2 cellular contexts compared by ENCODE assay signal in genomic region chr6:140850438-140850837, GRCh38.
A peak's percentile ranks its signal among the peaks of the same experiment; 100 is the strongest.
TF ChIP-seq lines count a peak whose summit lies in the region.

No MANE protein-coding gene starts in this region.

TF ChIP-seq in SK-N-SH, 30 proteins besides CTCF, POLR2A, EP300 and RAD21:
- TF ChIP-seq PBX3 (IDR thresholded peaks at IDR 0.05) (peak; percentile 66), TCF12 (IDR thresholded peaks at IDR 0.05) (peak; percentile 61), JUND (IDR thresholded peaks at IDR 0.05) (peak; percentile 62; the same call in 1 of the 2 replicates), CHD2 (IDR thresholded peaks at IDR 0.05; ENCODE audit: low read length, partially characterized antibody) (no peak), REST (IDR thresholded peaks at IDR 0.05; ENCODE audit: low read depth, low read length) (no peak), ZBTB33 (IDR thresholded peaks at IDR 0.05; ENCODE audit: borderline replicate concordance, low read depth) (no peak), TEAD4 (IDR thresholded peaks at IDR 0.05; ENCODE audit: borderline replicate concordance, insufficient read depth) (peak; percentile 42; the same call in 1 of the 2 replicates), SIN3A (IDR thresholded peaks at IDR 0.05; ENCODE audit: borderline replicate concordance, low read depth, low read length) (no peak), EZH2phosphoT487 (IDR thresholded peaks at IDR 0.05; ENCODE audit: borderline replicate concordance, low read depth) (no peak), RCOR1 (IDR thresholded peaks at IDR 0.05; ENCODE audit: low read length) (no peak), GATA2 (CRISPR knock-in tag; IDR thresholded peaks at IDR 0.05) (no peak), FOSL2 (IDR thresholded peaks at IDR 0.05; ENCODE audit: borderline replicate concordance, low read depth) (peak; percentile 57; the same call in 1 of the 2 replicates), FOXJ3 (CRISPR knock-in tag; IDR thresholded peaks at IDR 0.05) (no peak), NFIC (IDR thresholded peaks at IDR 0.05; ENCODE audit: borderline replicate concordance) (peak; percentile 37; the same call in 1 of the 2 replicates)
TF ChIP-seq in SK-N-SH: peak in this region for 6.

TF ChIP-seq in endothelial cell of umbilical vein, 7 proteins besides CTCF, POLR2A, EP300 and RAD21:
- no peak for TF ChIP-seq MYC (IDR thresholded peaks at IDR 0.05; ENCODE audit: low read depth, low read length)
- peak; percentile 75 for TF ChIP-seq GATA2 (IDR thresholded peaks at IDR 0.05; ENCODE audit: insufficient read depth, insufficient read length, low read depth, low read length)
- TF ChIP-seq FOS (IDR thresholded peaks at IDR 0.05; ENCODE audit: borderline replicate concordance, insufficient read depth, low read length), result peak; percentile 59
- no peak for TF ChIP-seq MAX (IDR thresholded peaks at IDR 0.05; ENCODE audit: insufficient read depth, insufficient read length)
- no peak for TF ChIP-seq EZH2 (IDR thresholded peaks at IDR 0.05; ENCODE audit: borderline replicate concordance, low read depth, low read length, severe bottlenecking)
